8 cellular contexts compared by ENCODE assay signal in the genomic region with DNA sequence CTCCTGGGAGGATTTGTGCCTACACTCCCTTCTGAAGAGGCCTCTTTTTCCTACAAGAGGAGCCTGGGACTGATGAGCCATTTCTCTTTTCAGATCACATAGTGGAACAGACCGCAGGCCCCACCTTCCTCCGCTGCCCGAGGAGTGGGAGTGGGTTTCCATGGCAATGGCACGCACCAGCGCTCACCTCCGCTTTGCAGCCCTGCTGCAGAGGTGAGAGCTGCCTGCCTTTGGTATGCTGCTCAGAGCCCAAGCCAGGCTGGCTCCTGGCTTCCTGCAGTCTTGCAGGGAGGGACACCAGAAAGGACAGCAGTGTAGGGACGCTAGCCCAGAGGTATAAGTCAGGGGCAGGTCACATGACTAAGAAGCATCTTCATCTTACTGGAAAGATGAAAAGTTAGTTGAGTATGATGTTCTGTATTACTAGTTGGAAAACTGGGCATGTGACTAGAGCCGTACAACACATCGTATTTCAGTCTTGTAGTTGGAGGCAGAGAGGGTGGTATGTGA. TPM values are rescaled to one million over a fixed set of nuclear protein-coding genes. Genes with fewer than 3 reads are reported as not detected.
DNase-seq lines count a peak whose midpoint lies in the region; ATAC-seq and TF ChIP-seq lines count a peak whose summit lies in the region.

No MANE protein-coding gene starts in this region.

- H3K4me1 Mint-ChIP-seq in stimulated activated naive CD8-positive, alpha-beta T cell treated with anti-CD3 and anti-CD28 coated beads, Interleukin-15, amount 100 ng/mL, for 72 hours, result peaks cover 26% of the 10 kb centered on the region

- H3K27ac Mint-ChIP-seq in stimulated activated naive CD8-positive, alpha-beta T cell treated with anti-CD3 and anti-CD28 coated beads, Interleukin-15, amount 100 ng/mL, for 72 hours, result no peak overlapping the region

- H3K9me3 Mint-ChIP-seq in stimulated activated naive CD8-positive, alpha-beta T cell treated with anti-CD3 and anti-CD28 coated beads, Interleukin-15, amount 100 ng/mL, for 72 hours, result no peaks in the 10 kb centered on the region

- no peak overlapping the region for H3K4me3 ChIP-seq in testis

- H3K4me3 Mint-ChIP-seq in stimulated activated naive CD8-positive, alpha-beta T cell treated with anti-CD3 and anti-CD28 coated beads, Interleukin-15, amount 100 ng/mL, for 72 hours, result no peak overlapping the region

- peak; percentile 10 for ATAC-seq in stimulated activated naive CD8-positive, alpha-beta T cell treated with anti-CD3 and anti-CD28 coated beads, Interleukin-15, Interleukin-2, amounts not matched to agents 100 U/mL and 50 U/mL, for 24 hours
- ATAC-seq in stimulated activated naive CD8-positive, alpha-beta T cell treated with anti-CD3 and anti-CD28 coated beads, Interleukin-15, amount 100 ng/mL, for 72 hours, result no peak
- peak; percentile 77 for ATAC-seq in HG03025 (IDR thresholded peaks at IDR 0.05; ENCODE audit: low FRiP score, unreplicated experiment)

- H3K36me3 ChIP-seq in testis (ENCODE audit: low read depth, missing control alignments), result no peaks in the 10 kb centered on the region

- H3K9me3 ChIP-seq in testis, result no peaks in the 10 kb centered on the region

- no peaks in the 10 kb centered on the region for H3K27me3 Mint-ChIP-seq in stimulated activated naive CD8-positive, alpha-beta T cell treated with anti-CD3 and anti-CD28 coated beads, Interleukin-15, amount 100 ng/mL, for 72 hours

- H3K4me1 ChIP-seq in testis, result no peaks in the 10 kb centered on the region

- H3K27me3 ChIP-seq in testis, result no peaks in the 10 kb centered on the region

- WGBS in testis, 2 donors, result 64 to 69% methylated on average over 5 to 9 of the region's 9 CpGs

- intact Hi-C loops in testis (cut with DNase I; ENCODE audit: low total_unique reads), result no loop called here

- H3K27ac ChIP-seq in testis, result no peak overlapping the region

- TF ChIP-seq POLR2A in testis (IDR thresholded peaks at IDR 0.05), result no peak

- TF ChIP-seq CTCF in testis (IDR thresholded peaks at IDR 0.05), result no peak

- DNase-seq in stimulated activated naive CD8-positive, alpha-beta T cell treated with anti-CD3 and anti-CD28 coated beads, Interleukin-15, Interleukin-2, amounts not matched to agents 100 U/mL and 50 U/mL, for 24 hours, result peak; percentile 43
- no peak for DNase-seq in stimulated activated naive CD8-positive, alpha-beta T cell treated with anti-CD3 and anti-CD28 coated beads, Interleukin-15, amount 100 ng/mL, for 72 hours
- DNase-seq in NCI-H2227 treated with DMSO at 0.1 percent for 48 hours (lab: John Stamatoyannopoulos, UW) (peak; percentile 36), inferior parietal cortex (ENCODE audit: extremely low spot score) (peak; percentile 41), OCI-M1 (lab: John Stamatoyannopoulos, UW) (no peak), SKM-1 (lab: John Stamatoyannopoulos, UW; ENCODE audit: unreplicated experiment) (no peak), testis (no peak)

RNA-seq across cellular contexts. Expression of a gene that starts 12.4 kb away (rescaled TPM):
- 100 to 1,000 TPM; 153 to 209 TPM for total RNA-seq in testis
- 429 TPM for polyA plus RNA-seq in testis (ENCODE audit: insufficient read depth, low read depth, low replicate concordance)

RNA-seq across cellular contexts. Expression of a gene that starts 15.2 kb away (rescaled TPM):
- 10 to 100 TPM; 92.4 to 100.0 TPM for total RNA-seq in testis
- polyA plus RNA-seq in testis (ENCODE audit: insufficient read depth, low read depth, low replicate concordance), result 60.1 TPM

RNA-seq across cellular contexts. Expression of a gene that starts 34.2 kb away (rescaled TPM):
- 10 to 100 TPM; 10.6 to 11.1 TPM for total RNA-seq in testis
- polyA plus RNA-seq in testis (ENCODE audit: insufficient read depth, low read depth, low replicate concordance), result 5.5 TPM

Comparison
In these comparisons a context has a peak if more than half of its experiments do, and no peak if none do; other contexts are left out.
1. DNase-seq: peak in stimulated activated naive CD8-positive, alpha-beta T cell treated with anti-CD3 and anti-CD28 coated beads, Interleukin-15, Interleukin-2, amounts not matched to agents 100 U/mL and 50 U/mL, for 24 hours (single experiment), NCI-H2227 treated with DMSO at 0.1 percent for 48 hours (single experiment) and inferior parietal cortex (single experiment); none in stimulated activated naive CD8-positive, alpha-beta T cell treated with anti-CD3 and anti-CD28 coated beads, Interleukin-15, amount 100 ng/mL, for 72 hours (0 of 2), OCI-M1 (single experiment), SKM-1 (single experiment) and testis (single experiment).